In genomic region chr9:875119-875962, GRCh38 we compare ENCODE assay signal across 26 cellular contexts. TPM values are rescaled to one million over a fixed set of nuclear protein-coding genes. Genes with fewer than 3 reads are reported as not detected.
"Had no signal": no experiment of that assay in that cellular context is flagged by ENCODE, and none has a peak within 500 bp of the region (broad histone marks: within the 10 kb centered on the region; RNA-seq: fewer than 3 reads in every experiment).

No MANE protein-coding gene starts in this region.

- FAIRE-seq: colon, kidney had no signal

- H3K36me3 ChIP-seq: esophagus muscularis mucosa, gastrocnemius medialis, heart right ventricle, left ventricle myocardium inferior, lower lobe of right lung, spleen, stomach had no signal

- H3K27me3 ChIP-seq: gastrocnemius medialis had no signal

- H3K4me1 Mint-ChIP-seq: memory B cell; stimulated activated memory B cell treated with anti-CD40 and anti-IgM and Interleukin-4, amounts not matched to agents 10 μg/mL and 1 μg/mL and 100 μg/mL, for 72 hours had no signal

- H3K27ac Mint-ChIP-seq: dendritic cell treated with granulocyte-macrophage colony-stimulating factor and Interleukin-4, amounts not matched to agents 40 ng/mL and 50 ng/mL, for 4 days; effector memory CD8-positive, alpha-beta T cell; memory B cell; nephron progenitor cell; stimulated activated memory B cell treated with anti-CD40 and anti-IgM and Interleukin-4, amounts not matched to agents 10 μg/mL and 1 μg/mL and 100 μg/mL, for 72 hours had no signal

- H3K4me1 ChIP-seq: esophagus muscularis mucosa, gastrocnemius medialis, lower lobe of right lung, spleen, stomach had no signal

- DNase-seq: effector memory CD8-positive, alpha-beta T cell; gastrocnemius medialis; heart right ventricle; kidney; left cardiac atrium; left ventricle myocardium inferior; lower lobe of right lung; midbrain; nephron progenitor cell; posterior cingulate gyrus; spleen; stimulated activated CD4-positive, alpha-beta T cell treated with anti-CD3 and anti-CD28 coated beads, Interleukin-15, amount 100 ng/mL, for 24 hours; stimulated activated CD4-positive, alpha-beta T cell treated with anti-CD3 and anti-CD28 coated beads, Interleukin-1b, Interleukin-23, amount 100 ng/mL, for 48 hours; stimulated activated CD4-positive, alpha-beta T cell treated with anti-CD3 and anti-CD28 coated beads, Interleukin-4, amount 100 ng/mL, for 24 hours; stomach had no signal

- H3K36me3 Mint-ChIP-seq: memory B cell; stimulated activated memory B cell treated with anti-CD40 and anti-IgM and Interleukin-4, amounts not matched to agents 10 μg/mL and 1 μg/mL and 100 μg/mL, for 72 hours had no signal

- H3K9me3 Mint-ChIP-seq: dendritic cell treated with granulocyte-macrophage colony-stimulating factor and Interleukin-4, amounts not matched to agents 40 ng/mL and 50 ng/mL, for 4 days; effector memory CD8-positive, alpha-beta T cell; memory B cell; nephron progenitor cell; stimulated activated memory B cell treated with anti-CD40 and anti-IgM and Interleukin-4, amounts not matched to agents 10 μg/mL and 1 μg/mL and 100 μg/mL, for 72 hours had no signal

- H3K27ac ChIP-seq: epithelial cell of prostate, esophagus muscularis mucosa, gastrocnemius medialis, heart right ventricle, left ventricle myocardium inferior, lower lobe of right lung, spleen, stomach had no signal

- H3K4me3 Mint-ChIP-seq: dendritic cell treated with granulocyte-macrophage colony-stimulating factor and Interleukin-4, amounts not matched to agents 40 ng/mL and 50 ng/mL, for 4 days; effector memory CD8-positive, alpha-beta T cell; memory B cell; nephron progenitor cell; stimulated activated memory B cell treated with anti-CD40 and anti-IgM and Interleukin-4, amounts not matched to agents 10 μg/mL and 1 μg/mL and 100 μg/mL, for 72 hours had no signal

- H3K9me3 ChIP-seq: esophagus muscularis mucosa, gastrocnemius medialis, heart right ventricle, left ventricle myocardium inferior, lower lobe of right lung, spleen, stomach had no signal

- ATAC-seq: effector memory CD8-positive, alpha-beta T cell; gastrocnemius medialis; heart right ventricle; left cardiac atrium; sciatic nerve; stimulated activated memory B cell treated with anti-CD40 and anti-IgM and Interleukin-4, amounts not matched to agents 10 μg/mL and 1 μg/mL and 100 μg/mL, for 72 hours had no signal

- H3K4me3 ChIP-seq: esophagus muscularis mucosa, gastrocnemius medialis, heart right ventricle, left ventricle myocardium inferior, lower lobe of right lung, spleen, stomach had no signal

RNA-seq across cellular contexts. Expression of gene DMRT1, which starts 33.8 kb away (rescaled TPM):
- total RNA-seq: esophagus muscularis mucosa, fibroblast of villous mesenchyme, heart right ventricle, kidney, left cardiac atrium, left ventricle myocardium inferior, lower lobe of right lung, osteocyte, sciatic nerve, skeletal muscle tissue, spleen, stomach, urinary bladder had no signal
- polyA plus RNA-seq: heart right ventricle, spleen, stomach, urinary bladder had no signal
